28 cellular contexts compared by ENCODE assay signal in the genomic region with DNA sequence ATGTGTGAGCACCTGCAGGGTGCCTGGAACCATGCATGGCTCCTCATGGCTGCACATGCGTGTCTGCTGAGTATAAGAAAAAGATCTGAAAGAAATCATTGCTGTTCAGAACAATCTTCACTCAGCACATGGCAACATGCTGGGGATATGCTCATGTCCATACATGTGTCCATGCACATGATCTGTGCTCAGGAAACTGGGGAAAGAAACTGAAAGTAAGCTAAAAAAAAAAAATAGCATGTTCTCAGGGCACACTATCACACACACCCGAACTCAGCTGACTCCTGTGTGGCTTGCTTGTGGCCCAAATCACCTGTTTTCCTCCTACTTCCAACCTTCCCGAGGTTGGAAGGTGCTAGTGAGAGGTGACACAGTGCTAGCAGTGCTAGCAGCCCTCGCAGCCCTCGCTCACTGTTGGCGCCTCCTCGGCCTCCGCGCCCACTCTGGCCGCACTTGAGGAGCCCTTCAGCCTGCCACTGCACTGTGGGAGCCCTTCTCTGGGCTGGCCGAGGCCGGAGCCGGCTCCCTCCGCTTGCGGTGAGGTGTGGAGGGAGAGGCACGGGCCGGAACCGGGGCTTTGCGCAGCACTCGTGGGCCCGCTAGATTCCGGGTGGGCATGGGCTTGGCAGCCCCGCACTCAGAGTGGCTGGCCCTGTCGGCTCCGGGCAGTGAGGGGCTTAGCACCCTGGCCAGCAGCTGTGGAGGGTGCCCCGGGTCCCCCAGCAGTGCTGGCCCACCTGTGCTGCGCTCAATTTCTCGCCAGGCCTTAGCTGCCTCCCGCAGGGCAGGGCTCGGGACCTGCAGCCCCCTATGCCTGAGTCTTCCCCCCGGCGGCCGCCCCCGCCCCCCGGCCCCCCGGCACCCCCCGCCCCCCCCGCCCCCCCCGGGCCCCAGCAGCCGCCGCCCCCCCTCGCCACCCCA.
"Had no signal": no experiment of that assay in that cellular context is flagged by ENCODE, and none has a peak within 500 bp of the region (broad histone marks: within the 10 kb centered on the region; RNA-seq: fewer than 3 reads in every experiment).

No MANE protein-coding gene starts in this region.

- H3K79me2 ChIP-seq: parathyroid adenoma had no signal

- H2AFZ ChIP-seq: parathyroid adenoma had no signal

- ATAC-seq: activated T-cell treated with anti-CD3 and anti-CD28 coated beads, Interleukin-2, amount 50 U/mL, for 4 hours; activated T-helper 17 cell treated with anti-CD3 and anti-CD28 coated beads, Interleukin-2, amount 50 U/mL, for 72 hours; esophagus mucosa; heart left ventricle; left colon; naive thymus-derived CD8-positive, alpha-beta T cell; right cardiac atrium had no signal

- H3K4me1 Mint-ChIP-seq: activated T-helper 17 cell treated with anti-CD3 and anti-CD28 coated beads, Interleukin-2, amount 50 U/mL, for 72 hours; central memory CD8-positive, alpha-beta T cell; immature natural killer cell had no signal

- H3K27me3 Mint-ChIP-seq: activated CD4-positive, alpha-beta memory T cell treated with anti-CD3 and anti-CD28 coated beads for 36 hours; activated T-helper 17 cell treated with anti-CD3 and anti-CD28 coated beads, Interleukin-2, amount 50 U/mL, for 72 hours; central memory CD8-positive, alpha-beta T cell; naive thymus-derived CD8-positive, alpha-beta T cell had no signal

- H3K36me3 ChIP-seq: heart left ventricle, spleen, thoracic aorta, upper lobe of left lung, vagina had no signal

- H3K9me3 Mint-ChIP-seq: activated CD4-positive, alpha-beta memory T cell treated with anti-CD3 and anti-CD28 coated beads for 36 hours; activated T-cell treated with anti-CD3 and anti-CD28 coated beads, Interleukin-2, amount 50 U/mL, for 4 hours; activated T-helper 17 cell treated with anti-CD3 and anti-CD28 coated beads, Interleukin-2, amount 50 U/mL, for 72 hours; central memory CD8-positive, alpha-beta T cell; dendritic cell treated with granulocyte-macrophage colony-stimulating factor and Interleukin-4, amounts not matched to agents 40 ng/mL and 50 ng/mL, for 4 days; immature natural killer cell; naive thymus-derived CD8-positive, alpha-beta T cell; neural crest cell had no signal

- H3K4me1 ChIP-seq: spleen had no signal

- H3K4me3 ChIP-seq: heart left ventricle, spleen, thoracic aorta, upper lobe of left lung, vagina had no signal

- H3K27ac Mint-ChIP-seq: activated CD4-positive, alpha-beta memory T cell treated with anti-CD3 and anti-CD28 coated beads for 36 hours; dendritic cell treated with granulocyte-macrophage colony-stimulating factor and Interleukin-4, amounts not matched to agents 40 ng/mL and 50 ng/mL, for 4 days; endodermal cell; immature natural killer cell had no signal

- H3K4me3 Mint-ChIP-seq: activated CD4-positive, alpha-beta memory T cell treated with anti-CD3 and anti-CD28 coated beads for 36 hours; activated T-cell treated with anti-CD3 and anti-CD28 coated beads, Interleukin-2, amount 50 U/mL, for 4 hours; activated T-helper 17 cell treated with anti-CD3 and anti-CD28 coated beads, Interleukin-2, amount 50 U/mL, for 72 hours; central memory CD8-positive, alpha-beta T cell; dendritic cell treated with granulocyte-macrophage colony-stimulating factor and Interleukin-4, amounts not matched to agents 40 ng/mL and 50 ng/mL, for 4 days; endodermal cell; immature natural killer cell; naive thymus-derived CD8-positive, alpha-beta T cell had no signal

- H3K27ac ChIP-seq: heart left ventricle, parathyroid adenoma, spleen, thoracic aorta, upper lobe of left lung, vagina had no signal

- H3K9me3 ChIP-seq: heart left ventricle, spleen, thoracic aorta, upper lobe of left lung, vagina had no signal

- DNase-seq: activated CD4-positive, alpha-beta memory T cell treated with anti-CD3 and anti-CD28 coated beads for 36 hours; activated CD4-positive, alpha-beta T cell treated with anti-CD3 and anti-CD28 coated beads for 48 hours; activated CD4-positive, CD25-positive, alpha-beta regulatory T cell; activated gamma-delta T cell treated with Interleukin-2 at 50 U/mL for 16 hours; activated naive CD4-positive, alpha-beta T cell treated with anti-CD3 and anti-CD28 coated beads, Interleukin-2, amount 50 U/mL, for 16 hours; activated T-cell treated with anti-CD3 and anti-CD28 coated beads, Interleukin-2, amount 50 U/mL, for 4 hours; endodermal cell; foreskin fibroblast; heart left ventricle; hypothalamus; immature natural killer cell; kidney; left colon; naive thymus-derived CD8-positive, alpha-beta T cell; occipital lobe; right cardiac atrium; spleen; stimulated activated naive CD4-positive, alpha-beta T cell; SW 1271 had no signal

- H3K9ac ChIP-seq: parathyroid adenoma had no signal

- H3K36me3 Mint-ChIP-seq: activated CD4-positive, alpha-beta memory T cell treated with anti-CD3 and anti-CD28 coated beads for 36 hours; immature natural killer cell; naive thymus-derived CD8-positive, alpha-beta T cell had no signal

- H3K27me3 ChIP-seq: heart left ventricle, spleen, upper lobe of left lung, vagina had no signal
